13 cellular contexts compared by ENCODE assay signal in the genomic region with DNA sequence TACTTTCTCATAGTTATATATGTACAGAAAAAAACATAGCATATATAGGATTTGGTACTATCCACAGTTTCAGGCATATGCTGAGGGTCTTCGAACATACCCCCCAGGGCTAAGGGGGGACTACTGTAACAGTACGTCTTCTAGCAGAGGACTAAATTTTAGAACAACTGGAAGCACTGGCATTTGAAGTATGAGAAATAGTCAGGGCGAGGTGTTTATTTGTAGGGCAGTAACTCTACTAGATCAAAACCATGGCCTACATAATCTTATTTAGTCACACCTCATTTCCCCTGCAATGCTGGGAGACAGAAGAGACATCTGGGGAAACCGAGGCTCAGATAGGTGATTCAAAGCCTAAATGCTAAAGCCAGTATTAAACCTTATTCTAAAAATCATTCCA.
"Had no signal": no experiment of that assay in that cellular context is flagged by ENCODE, and none has a peak within 500 bp of the region (broad histone marks: within the 10 kb centered on the region; RNA-seq: fewer than 3 reads in every experiment).

No MANE protein-coding gene starts in this region.

- H2AFZ ChIP-seq: neural progenitor cell had no signal

- H3K9ac ChIP-seq: neural progenitor cell had no signal

- DNase-seq: activated naive CD4-positive, alpha-beta T cell; activated naive CD8-positive, alpha-beta T cell treated with anti-CD3 and anti-CD28 coated beads, Interleukin-2, amount 10 ng/mL, durations not matched to agents 7 days and 5 days; pancreas; retina; stimulated activated CD4-positive, alpha-beta T cell treated with anti-CD3 and anti-CD28 coated beads, Interleukin-4, amount 100 ng/mL, for 24 hours; stimulated activated naive CD4-positive, alpha-beta T cell; T-cell; T-helper 9 cell had no signal

- H3K4me3 ChIP-seq: neural progenitor cell, pancreas had no signal

- H3K36me3 ChIP-seq: esophagus muscularis mucosa, neural progenitor cell, pancreas, tibial artery had no signal

- H3K27ac ChIP-seq: esophagus muscularis mucosa, neural progenitor cell, pancreas, tibial artery had no signal

- H3K27me3 Mint-ChIP-seq: activated naive CD8-positive, alpha-beta T cell treated with anti-CD3 and anti-CD28 coated beads, Interleukin-2, amount 10 ng/mL, durations not matched to agents 7 days and 5 days; T-cell had no signal

- H3K36me3 Mint-ChIP-seq: activated naive CD8-positive, alpha-beta T cell treated with anti-CD3 and anti-CD28 coated beads, Interleukin-2, amount 10 ng/mL, durations not matched to agents 7 days and 5 days; neural progenitor cell; T-cell had no signal

- H3K27me3 ChIP-seq: esophagus muscularis mucosa, neural progenitor cell, pancreas, tibial artery had no signal

- H3K4me1 ChIP-seq: neural progenitor cell, pancreas had no signal

- ATAC-seq: activated CD4-positive, CD25-positive, alpha-beta regulatory T cell treated with anti-CD3 and anti-CD28 coated beads, Interleukin-2, amount 50 U/mL, for 24 hours; T-cell had no signal

- H3K4me2 ChIP-seq: neural progenitor cell had no signal

- H3K4me3 Mint-ChIP-seq: activated naive CD8-positive, alpha-beta T cell treated with anti-CD3 and anti-CD28 coated beads, Interleukin-2, amount 10 ng/mL, durations not matched to agents 7 days and 5 days; mesothelial cell of epicardium; neural progenitor cell; T-cell had no signal

- H3K27ac Mint-ChIP-seq: activated naive CD8-positive, alpha-beta T cell treated with anti-CD3 and anti-CD28 coated beads, Interleukin-2, amount 10 ng/mL, durations not matched to agents 7 days and 5 days; mesothelial cell of epicardium; neural progenitor cell; T-cell had no signal

- H3K9me3 ChIP-seq: esophagus muscularis mucosa, pancreas, tibial artery had no signal

- H3K9me3 Mint-ChIP-seq: activated naive CD8-positive, alpha-beta T cell treated with anti-CD3 and anti-CD28 coated beads, Interleukin-2, amount 10 ng/mL, durations not matched to agents 7 days and 5 days; neural progenitor cell; T-cell had no signal
